Comparison of ENCODE assay signal across 24 cellular contexts in the genomic region with DNA sequence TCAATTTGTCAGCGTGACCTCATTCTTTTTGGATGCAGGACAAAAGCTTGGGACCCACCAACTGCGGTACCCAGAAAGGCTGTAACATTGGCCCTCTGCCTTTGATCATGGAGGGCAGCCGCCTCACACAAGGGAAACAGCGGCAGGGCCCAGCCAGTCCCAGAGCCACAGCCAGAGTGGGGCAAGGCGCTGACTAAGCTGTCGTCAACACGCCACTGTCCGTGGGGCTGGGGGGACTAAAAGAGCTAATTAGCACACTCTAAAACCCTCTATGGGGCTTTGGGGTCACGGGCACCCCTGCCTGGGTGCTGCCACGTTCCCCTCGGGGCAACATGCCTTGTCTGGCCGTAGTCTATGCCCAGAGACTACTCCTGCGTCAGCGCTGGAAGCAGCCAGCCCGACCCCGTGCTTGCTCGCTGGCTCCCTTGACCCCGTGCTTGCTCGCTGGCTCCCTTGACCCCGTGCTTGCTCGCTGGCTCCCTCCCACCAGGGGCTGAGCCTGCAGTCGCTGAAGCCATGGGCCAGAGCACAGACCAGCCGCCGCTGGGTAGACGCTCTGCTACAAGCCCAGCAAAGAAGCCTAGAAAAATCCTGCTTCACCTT.
"Had no signal": no experiment of that assay in that cellular context is flagged by ENCODE, and none has a peak within 500 bp of the region (broad histone marks: within the 10 kb centered on the region; RNA-seq: fewer than 3 reads in every experiment).

No MANE protein-coding gene starts in this region.

- H3K27ac Mint-ChIP-seq: activated CD8-positive, alpha-beta memory T cell treated with anti-CD3 and anti-CD28 coated beads, Interleukin-2, amount 10 ng/mL, durations not matched to agents 7 days and 5 days; activated naive CD4-positive, alpha-beta T cell treated with anti-CD3 and anti-CD28 coated beads for 36 hours; activated naive CD8-positive, alpha-beta T cell; activated T-cell treated with anti-CD3 and anti-CD28 coated beads, Interleukin-2, amount 50 U/mL, for 24 hours; activated T-helper 1 cell treated with anti-CD3 and anti-CD28 coated beads, Interleukin-12 subunit alpha, Interleukin-12 subunit beta, Interleukin-2, Interleukin-4 antibody, amounts not matched to agents 30 ng/mL and 10 ng/mL and 1 ng/mL, durations not matched to agents 14 hours and 24 hours and 36 hours; T-helper 1 cell treated with Interleukin-12 subunit alpha and Interleukin-12 subunit beta and Interleukin-4 antibody, amounts not matched to agents 30 μg/mL and 1 μg/mL, for 36 hours had no signal

- H3K27me3 Mint-ChIP-seq: activated CD8-positive, alpha-beta memory T cell treated with anti-CD3 and anti-CD28 coated beads, Interleukin-2, amount 10 ng/mL, durations not matched to agents 7 days and 5 days; activated naive CD8-positive, alpha-beta T cell; activated T-cell treated with anti-CD3 and anti-CD28 coated beads, Interleukin-2, amount 50 U/mL, for 24 hours had no signal

- H3K4me3 Mint-ChIP-seq: activated CD8-positive, alpha-beta memory T cell treated with anti-CD3 and anti-CD28 coated beads, Interleukin-2, amount 10 ng/mL, durations not matched to agents 7 days and 5 days; activated naive CD4-positive, alpha-beta T cell treated with anti-CD3 and anti-CD28 coated beads for 36 hours; activated naive CD8-positive, alpha-beta T cell; activated T-cell treated with anti-CD3 and anti-CD28 coated beads, Interleukin-2, amount 50 U/mL, for 24 hours; activated T-helper 1 cell treated with anti-CD3 and anti-CD28 coated beads, Interleukin-12 subunit alpha, Interleukin-12 subunit beta, Interleukin-2, Interleukin-4 antibody, amounts not matched to agents 30 ng/mL and 10 ng/mL and 1 ng/mL, durations not matched to agents 14 hours and 24 hours and 36 hours; T-helper 1 cell treated with Interleukin-12 subunit alpha and Interleukin-12 subunit beta and Interleukin-4 antibody, amounts not matched to agents 30 μg/mL and 1 μg/mL, for 36 hours had no signal

- H3K36me3 ChIP-seq: brain microvascular endothelial cell, cardiac muscle cell, Peyer's patch had no signal

- ATAC-seq: activated CD8-positive, alpha-beta memory T cell treated with anti-CD3 and anti-CD28 coated beads, Interleukin-2, amount 10 ng/mL, durations not matched to agents 7 days and 5 days had no signal

- H3K9me3 ChIP-seq: Peyer's patch had no signal

- H3K4me1 Mint-ChIP-seq: activated CD8-positive, alpha-beta memory T cell treated with anti-CD3 and anti-CD28 coated beads, Interleukin-2, amount 10 ng/mL, durations not matched to agents 7 days and 5 days had no signal

- H3K27me3 ChIP-seq: brain microvascular endothelial cell, cardiac muscle cell, Peyer's patch had no signal

- DNase-seq: activated CD4-positive, alpha-beta T cell treated with anti-CD3 and anti-CD28 coated beads for 48 hours; activated CD4-positive, alpha-beta T cell treated with anti-CD3 and anti-CD28 coated beads, Interleukin-2, amount 50 U/mL, for 48 hours; activated CD4-positive, CD25-positive, alpha-beta regulatory T cell treated with anti-CD3 and anti-CD28 coated beads, Interleukin-2, amount 50 U/mL, for 72 hours; activated CD8-positive, alpha-beta memory T cell treated with anti-CD3 and anti-CD28 coated beads, Interleukin-2, amount 10 ng/mL, durations not matched to agents 7 days and 5 days; activated effector memory CD4-positive, alpha-beta T cell treated with Interleukin-2 at 50 U/mL for 16 hours; activated naive CD4-positive, alpha-beta T cell treated with anti-CD3 and anti-CD28 coated beads for 36 hours; activated T-cell treated with anti-CD3 and anti-CD28 coated beads, Interleukin-2, amount 50 U/mL, for 24 hours; amygdala; brain microvascular endothelial cell; KG1; NCI-H1048; NCI-H1417; NCI-H1930; NCI-H2107; NCI-H2171 treated with DMSO at 0.1 percent for 48 hours; NCI-H345; NCI-H510A; NCI-H526 treated with DMSO at 0.1 percent for 48 hours; Peyer's patch; SHP77 treated with DMSO at 0.1 percent for 48 hours had no signal

- H3K4me3 ChIP-seq: cardiac muscle cell, Peyer's patch had no signal

- H3K36me3 Mint-ChIP-seq: activated CD8-positive, alpha-beta memory T cell treated with anti-CD3 and anti-CD28 coated beads, Interleukin-2, amount 10 ng/mL, durations not matched to agents 7 days and 5 days; activated naive CD8-positive, alpha-beta T cell had no signal

- H3K27ac ChIP-seq: brain microvascular endothelial cell, cardiac muscle cell, Peyer's patch had no signal

- H3K4me1 ChIP-seq: Peyer's patch had no signal
